In genomic region chr6:112007805-112008204, GRCh38 we compare ENCODE assay signal across 15 cellular contexts. TPM values are rescaled to one million over a fixed set of nuclear protein-coding genes. Genes with fewer than 3 reads are reported as not detected.
DNase-seq lines count a peak whose midpoint lies in the region; ATAC-seq and TF ChIP-seq lines count a peak whose summit lies in the region.
"Had no signal": no experiment of that assay in that cellular context is flagged by ENCODE, and none has a peak within 500 bp of the region (broad histone marks: within the 10 kb centered on the region; RNA-seq: fewer than 3 reads in every experiment).

No MANE protein-coding gene starts in this region.

- no peaks in the 10 kb centered on the region for H3K36me3 ChIP-seq in neural progenitor cell
- H3K36me3 ChIP-seq: neutrophil had no signal

- H4K20me1 ChIP-seq in neural progenitor cell (ENCODE audit: low read depth), result no peaks in the 10 kb centered on the region

- DNase-seq in CD1c-positive myeloid dendritic cell (ENCODE audit: extremely low spot score) (peak; percentile 84), NOMO-1 treated with DMSO at 0.1 percent for 48 hours (lab: John Stamatoyannopoulos, UW; ENCODE audit: unreplicated experiment) (peak; percentile 61), dermis blood vessel endothelial cell (peak; percentile 71), neural progenitor cell (ENCODE audit: low spot score) (no peak), A172 (ENCODE audit: low spot score) (no peak), D341Med (ENCODE audit: low spot score) (no peak)
- no peak for DNase-seq in activated effector memory CD4-positive, alpha-beta T cell treated with Interleukin-2 at 50 U/mL for 16 hours
- DNase-seq: activated CD8-positive, alpha-beta memory T cell treated with anti-CD3 and anti-CD28 coated beads for 24 hours; NCI-H226; stimulated activated CD4-positive, alpha-beta T cell treated with anti-CD3 and anti-CD28 coated beads, Interleukin-2, amount 100 ng/mL, for 24 hours had no signal

- no peak overlapping the region for H3K27ac Mint-ChIP-seq in neural progenitor cell

- H3K27me3 ChIP-seq in neural progenitor cell, result no peaks in the 10 kb centered on the region
- H3K27me3 ChIP-seq: neutrophil had no signal

- H3F3A ChIP-seq in neural progenitor cell (ENCODE audit: low read depth), result no peaks in the 10 kb centered on the region

- H3K27ac ChIP-seq in neural progenitor cell, result no peak overlapping the region
- H3K27ac ChIP-seq: C4-2B, neutrophil had no signal

- no peaks in the 10 kb centered on the region for H3K36me3 Mint-ChIP-seq in neural progenitor cell

- no peaks in the 10 kb centered on the region for H3K9me3 Mint-ChIP-seq in neural progenitor cell

- no peak overlapping the region for H3K4me2 ChIP-seq in neural progenitor cell

- no peak overlapping the region for H3K9ac ChIP-seq in neural progenitor cell

- peaks cover 5% of the 10 kb centered on the region for H3K4me1 Mint-ChIP-seq in neural progenitor cell

- peaks cover 2% of the 10 kb centered on the region for H3K27me3 Mint-ChIP-seq in neural progenitor cell (ENCODE audit: insufficient read depth, low read depth)

- H3K9me3 ChIP-seq in neural progenitor cell (ENCODE audit: low read depth), result no peaks in the 10 kb centered on the region
- H3K9me3 ChIP-seq: neutrophil had no signal

- no peaks in the 10 kb centered on the region for H3K79me2 ChIP-seq in neural progenitor cell (ENCODE audit: low read depth)

- peak overlapping the region; percentile 13 for H2AFZ ChIP-seq in neural progenitor cell (replicated peaks)

- no peak for TF ChIP-seq CTCF in neural progenitor cell (IDR thresholded peaks at IDR 0.05)

- H3K4me3 ChIP-seq in neural progenitor cell, result no peak overlapping the region

- no peak for ATAC-seq in HG03457 (IDR thresholded peaks at IDR 0.05; ENCODE audit: unreplicated experiment)
- ATAC-seq: HCT116 had no signal

- H3K4me3 Mint-ChIP-seq in neural progenitor cell, result no peak overlapping the region

- no peaks in the 10 kb centered on the region for H3K4me1 ChIP-seq in neural progenitor cell

RNA-seq across cellular contexts. Expression of gene CCN6, which starts 46.1 kb away (rescaled TPM):
- total RNA-seq in dermis blood vessel endothelial cell (not detected in 2 replicates), neural progenitor cell (ENCODE audit: low replicate concordance) (not detected in 2 replicates)
- total RNA-seq in A172 (2014; rRNA removed; shearing (Covaris generic)), result not detected in 2 replicates
- total RNA-seq: MCF 10A had no signal

Comparison
In these comparisons a context has a peak if more than half of its experiments do, and no peak if none do; other contexts are left out.
1. DNase-seq: peak in CD1c-positive myeloid dendritic cell (single experiment), NOMO-1 treated with DMSO at 0.1 percent for 48 hours (single experiment) and dermis blood vessel endothelial cell (single experiment); none in neural progenitor cell (single experiment), activated effector memory CD4-positive, alpha-beta T cell treated with Interleukin-2 at 50 U/mL for 16 hours (single experiment), A172 (single experiment) and D341Med (single experiment).